ENCODE assay signal across 34 cellular contexts in genomic region chr3:81244196-81244595, GRCh38.
"Had no signal": no experiment of that assay in that cellular context is flagged by ENCODE, and none has a peak within 500 bp of the region (broad histone marks: within the 10 kb centered on the region; RNA-seq: fewer than 3 reads in every experiment).

No MANE protein-coding gene starts in this region.

- H3K36me3 ChIP-seq: ascending aorta had no signal

- H3K27ac Mint-ChIP-seq: activated B cell treated with CpG ODN at 0.5 μM for 24 hours; activated CD4-positive, alpha-beta memory T cell treated with anti-CD3 and anti-CD28 coated beads for 36 hours; activated CD4-positive, alpha-beta T cell treated with anti-CD3 and anti-CD28 coated beads, Interleukin-2, amount 10 ng/mL, durations not matched to agents 24 days and 14 days; activated CD8-positive, alpha-beta T cell treated with anti-CD3 and anti-CD28 coated beads for 36 hours; activated naive CD4-positive, alpha-beta T cell treated with anti-CD3 and anti-CD28 coated beads for 36 hours; activated naive CD4-positive, alpha-beta T cell treated with anti-CD3 and anti-CD28 coated beads, Interleukin-2, amount 50 U/mL, for 72 hours; activated naive CD8-positive, alpha-beta T cell treated with anti-CD3 and anti-CD28 coated beads, Interleukin-2, amount 10 ng/mL, durations not matched to agents 7 days and 5 days; activated naive CD8-positive, alpha-beta T cell treated with anti-CD3 and anti-CD28 coated beads, Interleukin-2, amount 50 U/mL, for 24 hours; activated T-cell treated with anti-CD3 and anti-CD28 coated beads, Interleukin-2, amount 50 U/mL, for 72 hours; activated T-helper 1 cell treated with anti-CD3 and anti-CD28 coated beads, Interleukin-12 subunit alpha, Interleukin-12 subunit beta, Interleukin-2, Interleukin-4 antibody, amounts not matched to agents 30 ng/mL and 10 ng/mL and 1 ng/mL, durations not matched to agents 14 hours and 24 hours and 36 hours; activated T-helper 17 cell treated with anti-CD3 and anti-CD28 coated beads, Interleukin-2, amount 50 U/mL, for 72 hours; T-cell; T-helper 1 cell treated with Interleukin-12 subunit alpha and Interleukin-12 subunit beta and Interleukin-4 antibody, amounts not matched to agents 30 μg/mL and 1 μg/mL, for 36 hours; T-helper 2 cell treated with Interferon-gamma antibody and Interleukin-4, amounts not matched to agents 5 μg/mL and 100 μg/mL, for 36 hours had no signal

- H3K9me3 Mint-ChIP-seq: activated CD4-positive, alpha-beta memory T cell treated with anti-CD3 and anti-CD28 coated beads for 36 hours; activated CD4-positive, alpha-beta T cell treated with anti-CD3 and anti-CD28 coated beads, Interleukin-2, amount 10 ng/mL, durations not matched to agents 24 days and 14 days; activated CD8-positive, alpha-beta T cell treated with anti-CD3 and anti-CD28 coated beads for 36 hours; activated naive CD4-positive, alpha-beta T cell treated with anti-CD3 and anti-CD28 coated beads for 36 hours; activated naive CD8-positive, alpha-beta T cell treated with anti-CD3 and anti-CD28 coated beads, Interleukin-2, amount 10 ng/mL, durations not matched to agents 7 days and 5 days; activated naive CD8-positive, alpha-beta T cell treated with anti-CD3 and anti-CD28 coated beads, Interleukin-2, amount 50 U/mL, for 24 hours; activated T-helper 1 cell treated with anti-CD3 and anti-CD28 coated beads, Interleukin-12 subunit alpha, Interleukin-12 subunit beta, Interleukin-2, Interleukin-4 antibody, amounts not matched to agents 30 ng/mL and 10 ng/mL and 1 ng/mL, durations not matched to agents 14 hours and 24 hours and 36 hours; brain; T-helper 1 cell treated with Interleukin-12 subunit alpha and Interleukin-12 subunit beta and Interleukin-4 antibody, amounts not matched to agents 30 μg/mL and 1 μg/mL, for 36 hours; T-helper 2 cell treated with Interferon-gamma antibody and Interleukin-4, amounts not matched to agents 5 μg/mL and 100 μg/mL, for 36 hours had no signal

- H3K9me3 ChIP-seq: ascending aorta had no signal

- DNase-seq: activated B cell treated with CpG ODN at 0.5 μM for 24 hours; activated CD4-positive, alpha-beta memory T cell treated with anti-CD3 and anti-CD28 coated beads for 36 hours; activated CD4-positive, alpha-beta T cell treated with anti-CD3 and anti-CD28 coated beads for 4 hours; activated CD4-positive, alpha-beta T cell treated with anti-CD3 and anti-CD28 coated beads, Interleukin-2, amount 10 ng/mL, durations not matched to agents 24 days and 14 days; activated CD4-positive, alpha-beta T cell treated with anti-CD3 and anti-CD28 coated beads, Interleukin-2, amount 50 U/mL, for 1 hour; activated CD4-positive, alpha-beta T cell treated with anti-CD3 and anti-CD28 coated beads, Interleukin-2, amount 50 U/mL, for 4 hours; activated CD4-positive, CD25-positive, alpha-beta regulatory T cell treated with anti-CD3 and anti-CD28 coated beads, Interleukin-2, amount 50 U/mL, for 72 hours; activated CD8-positive, alpha-beta memory T cell treated with anti-CD3 and anti-CD28 coated beads, Interleukin-2, amount 50 U/mL, for 4 hours; activated CD8-positive, alpha-beta T cell treated with anti-CD3 and anti-CD28 coated beads for 36 hours; activated effector memory CD4-positive, alpha-beta T cell treated with anti-CD3 and anti-CD28 coated beads, Interleukin-2, amount 50 U/mL, for 16 hours; activated gamma-delta T cell treated with Interleukin-2 at 50 U/mL for 16 hours; activated naive CD4-positive, alpha-beta T cell; activated naive CD4-positive, alpha-beta T cell treated with anti-CD3 and anti-CD28 coated beads for 36 hours; activated naive CD4-positive, alpha-beta T cell treated with anti-CD3 and anti-CD28 coated beads, Interleukin-2, amount 50 U/mL, for 16 hours; activated naive CD8-positive, alpha-beta T cell treated with anti-CD3 and anti-CD28 coated beads, Interleukin-2, amount 10 ng/mL, durations not matched to agents 7 days and 5 days; activated naive CD8-positive, alpha-beta T cell treated with anti-CD3 and anti-CD28 coated beads, Interleukin-2, amount 50 U/mL, for 24 hours; activated T-cell treated with anti-CD3 and anti-CD28 coated beads for 4 hours; activated T-cell treated with anti-CD3 and anti-CD28 coated beads, Interleukin-2, amount 50 U/mL, for 1 hour; activated T-cell treated with anti-CD3 and anti-CD28 coated beads, Interleukin-2, amount 50 U/mL, for 4 hours; activated T-cell treated with anti-CD3 and anti-CD28 coated beads, Interleukin-2, amount 50 U/mL, for 72 hours; amygdala; anterior cingulate cortex; central memory CD4-positive, alpha-beta T cell; T-cell; T-helper 2 cell; T-helper 9 cell had no signal

- H3K27me3 Mint-ChIP-seq: activated B cell treated with CpG ODN at 0.5 μM for 24 hours; activated CD4-positive, alpha-beta memory T cell treated with anti-CD3 and anti-CD28 coated beads for 36 hours; activated CD4-positive, alpha-beta T cell treated with anti-CD3 and anti-CD28 coated beads, Interleukin-2, amount 10 ng/mL, durations not matched to agents 24 days and 14 days; activated CD8-positive, alpha-beta T cell treated with anti-CD3 and anti-CD28 coated beads for 36 hours; activated naive CD8-positive, alpha-beta T cell treated with anti-CD3 and anti-CD28 coated beads, Interleukin-2, amount 10 ng/mL, durations not matched to agents 7 days and 5 days; activated naive CD8-positive, alpha-beta T cell treated with anti-CD3 and anti-CD28 coated beads, Interleukin-2, amount 50 U/mL, for 24 hours; activated T-helper 17 cell treated with anti-CD3 and anti-CD28 coated beads, Interleukin-2, amount 50 U/mL, for 72 hours; brain; T-cell had no signal

- H3K36me3 Mint-ChIP-seq: activated CD4-positive, alpha-beta memory T cell treated with anti-CD3 and anti-CD28 coated beads for 36 hours; activated naive CD4-positive, alpha-beta T cell treated with anti-CD3 and anti-CD28 coated beads, Interleukin-2, amount 50 U/mL, for 72 hours; activated naive CD8-positive, alpha-beta T cell treated with anti-CD3 and anti-CD28 coated beads, Interleukin-2, amount 10 ng/mL, durations not matched to agents 7 days and 5 days; brain; T-cell had no signal

- H3K27ac ChIP-seq: ascending aorta, VCaP had no signal

- H3K27me3 ChIP-seq: ascending aorta had no signal

- H3K4me3 Mint-ChIP-seq: activated B cell treated with CpG ODN at 0.5 μM for 24 hours; activated CD4-positive, alpha-beta memory T cell treated with anti-CD3 and anti-CD28 coated beads for 36 hours; activated CD4-positive, alpha-beta T cell treated with anti-CD3 and anti-CD28 coated beads, Interleukin-2, amount 10 ng/mL, durations not matched to agents 24 days and 14 days; activated CD8-positive, alpha-beta T cell treated with anti-CD3 and anti-CD28 coated beads for 36 hours; activated naive CD4-positive, alpha-beta T cell treated with anti-CD3 and anti-CD28 coated beads for 36 hours; activated naive CD8-positive, alpha-beta T cell treated with anti-CD3 and anti-CD28 coated beads, Interleukin-2, amount 10 ng/mL, durations not matched to agents 7 days and 5 days; activated naive CD8-positive, alpha-beta T cell treated with anti-CD3 and anti-CD28 coated beads, Interleukin-2, amount 50 U/mL, for 24 hours; activated T-cell treated with anti-CD3 and anti-CD28 coated beads, Interleukin-2, amount 50 U/mL, for 4 hours; activated T-cell treated with anti-CD3 and anti-CD28 coated beads, Interleukin-2, amount 50 U/mL, for 72 hours; activated T-helper 1 cell treated with anti-CD3 and anti-CD28 coated beads, Interleukin-12 subunit alpha, Interleukin-12 subunit beta, Interleukin-2, Interleukin-4 antibody, amounts not matched to agents 30 ng/mL and 10 ng/mL and 1 ng/mL, durations not matched to agents 14 hours and 24 hours and 36 hours; activated T-helper 17 cell treated with anti-CD3 and anti-CD28 coated beads, Interleukin-2, amount 50 U/mL, for 72 hours; brain; T-cell; T-helper 1 cell treated with Interleukin-12 subunit alpha and Interleukin-12 subunit beta and Interleukin-4 antibody, amounts not matched to agents 30 μg/mL and 1 μg/mL, for 36 hours; T-helper 2 cell treated with Interferon-gamma antibody and Interleukin-4, amounts not matched to agents 5 μg/mL and 100 μg/mL, for 36 hours had no signal

- H3K4me1 ChIP-seq: ascending aorta had no signal

- H3K4me3 ChIP-seq: ascending aorta had no signal

- H3K4me1 Mint-ChIP-seq: activated B cell treated with CpG ODN at 0.5 μM for 24 hours; activated CD4-positive, alpha-beta T cell treated with anti-CD3 and anti-CD28 coated beads, Interleukin-2, amount 10 ng/mL, durations not matched to agents 24 days and 14 days; activated naive CD8-positive, alpha-beta T cell treated with anti-CD3 and anti-CD28 coated beads, Interleukin-2, amount 10 ng/mL, durations not matched to agents 7 days and 5 days; activated naive CD8-positive, alpha-beta T cell treated with anti-CD3 and anti-CD28 coated beads, Interleukin-2, amount 50 U/mL, for 24 hours; activated T-helper 17 cell treated with anti-CD3 and anti-CD28 coated beads, Interleukin-2, amount 50 U/mL, for 72 hours; T-cell had no signal
